9 cellular contexts compared by ENCODE assay signal in the genomic region with DNA sequence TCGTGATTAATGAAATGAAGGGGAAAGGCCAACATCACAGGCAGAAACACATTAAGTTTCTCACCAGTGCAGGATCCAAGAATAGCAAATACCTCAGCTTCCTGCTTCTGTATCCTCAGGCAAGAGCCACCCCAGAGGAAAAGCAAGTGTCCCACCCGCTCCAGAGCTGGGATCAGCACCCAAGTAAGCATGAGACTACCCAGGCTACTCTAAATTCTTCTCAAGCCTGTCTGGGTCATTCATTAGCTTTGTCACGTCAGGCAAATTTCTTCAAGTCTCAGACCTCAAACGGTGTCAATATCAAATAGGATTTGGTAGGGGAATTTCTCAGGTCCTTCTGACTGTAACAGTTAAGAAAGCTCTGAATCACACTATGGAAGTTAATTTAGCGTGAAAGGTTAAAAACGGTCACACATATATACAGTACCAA. TPM values are rescaled to one million over a fixed set of nuclear protein-coding genes. Genes with fewer than 3 reads are reported as not detected.
DNase-seq lines count a peak whose midpoint lies in the region; ATAC-seq and TF ChIP-seq lines count a peak whose summit lies in the region.
"Had no signal": no experiment of that assay in that cellular context is flagged by ENCODE, and none has a peak within 500 bp of the region (broad histone marks: within the 10 kb centered on the region; RNA-seq: fewer than 3 reads in every experiment).

No MANE protein-coding gene starts in this region.

- TF ChIP-seq CTCF in PC-9 (conservative IDR thresholded peaks at IDR 0.05): no peak
- TF ChIP-seq CTCF in right atrium auricular region (IDR thresholded peaks at IDR 0.05): no peak
- TF ChIP-seq CTCF in thyroid gland (IDR thresholded peaks at IDR 0.05): no peak

- peak overlapping the region; percentile 68 for H3K4me2 ChIP-seq in PC-9

- BruUV-seq in PC-9 (replicated peaks; lab: Mats Ljungman, UMichigan): no TSS peak

- H3K9me3 ChIP-seq in PC-9 (ENCODE audit: insufficient read depth, low read depth) (no peaks in the 10 kb centered on the region), right atrium auricular region (no peaks in the 10 kb centered on the region), thyroid gland (no peaks in the 10 kb centered on the region)

- peaks cover 45% of the 10 kb centered on the region for H3K4me1 ChIP-seq in PC-9 (replicated peaks; ENCODE audit: insufficient read depth)
- H3K4me1 ChIP-seq in right atrium auricular region: peaks cover 0 to 31% of the 10 kb centered on the region in 2 donors
- no peaks in the 10 kb centered on the region for H3K4me1 ChIP-seq in thyroid gland

- ATAC-seq in GM21786 (IDR thresholded peaks at IDR 0.05; ENCODE audit: unreplicated experiment) (peak; percentile 69), HG02970 (IDR thresholded peaks at IDR 0.05; ENCODE audit: low FRiP score, unreplicated experiment) (no peak)

- POLR2A ChIA-PET in PC-9 (lab: Charles Lee; ENCODE audit: unreplicated experiment): interaction anchor here (0.5 to 0.6 kb wide), 2 partner anchors 35 to 154 kb away, joined by 4 to 46 read pairs; no protein-coding TSS in a partner anchor

- H3K4me3 ChIP-seq in PC-9: no peak overlapping the region; the same call in 1 of the 2 replicates
- H3K4me3 ChIP-seq in right atrium auricular region: no peak overlapping the region
- H3K4me3 ChIP-seq in thyroid gland (replicated peaks in 1 of 3): no peak overlapping the region

- in situ Hi-C loops in Caki2 (cut with HindIII; ENCODE audit: low pct_unique_long_range_greater_than_20kb, low sequenced_read_pairs): no loop called here

- DNase-seq in Caki2 (ENCODE audit: low read depth) (peak; percentile 99), PC-9 (peak; percentile 59 to 99), right atrium auricular region (ENCODE audit: low spot score) (no peak), thyroid gland (no peak), NCI-H526 (lab: John Stamatoyannopoulos, UW) (no peak)
- DNase-seq in central memory CD4-positive, alpha-beta T cell: no peak
- DNase-seq: NCI-H774 had no signal

- no peak overlapping the region for H2AFZ ChIP-seq in PC-9

- 64 to 65% methylated on average over 6 of the region's 6 CpGs for WGBS in thyroid gland, 2 donors

- H4K20me1 ChIP-seq in PC-9 (ENCODE audit: insufficient read depth): no peaks in the 10 kb centered on the region

- no peaks in the 10 kb centered on the region for H3K27me3 ChIP-seq in PC-9 (ENCODE audit: insufficient read depth, low read depth)
- no peaks in the 10 kb centered on the region for H3K27me3 ChIP-seq in right atrium auricular region
- no peaks in the 10 kb centered on the region for H3K27me3 ChIP-seq in thyroid gland

- H3K36me3 ChIP-seq in PC-9 (ENCODE audit: low read depth) (peaks cover 46% of the 10 kb centered on the region), right atrium auricular region (peaks cover 4% of the 10 kb centered on the region), thyroid gland (no peaks in the 10 kb centered on the region)

- TF ChIP-seq POLR2A in thyroid gland (IDR thresholded peaks at IDR 0.05): no peak

- peaks cover 82% of the 10 kb centered on the region for H3K79me2 ChIP-seq in PC-9 (ENCODE audit: low read depth)

- H3K9me2 ChIP-seq in PC-9 (ENCODE audit: insufficient read depth): no peaks in the 10 kb centered on the region

- intact Hi-C loops in PC-9 (cut with micrococcal nuclease; ENCODE audit: unreplicated experiment) (loop anchor here (2.0 to 5.0 kb wide), 2 partner anchors 36 to 57 kb away; a partner anchor contains a TSS), thyroid gland (cut with DNase I) (no loop called here)

- H3F3A ChIP-seq in PC-9 (ENCODE audit: insufficient read depth, low read depth): peaks cover 48% of the 10 kb centered on the region

- CTCF ChIA-PET in PC-9 (lab: Charles Lee): no interaction called here

- H3K27ac ChIP-seq in PC-9 (peak overlapping the region; percentile 94), right atrium auricular region (peak overlapping the region; percentile 45 to 66), thyroid gland (peak overlapping the region in 1 of 3 donors; percentile 17)

RNA-seq across cellular contexts. Expression of a gene that starts 59.0 kb away (rescaled TPM):
- total RNA-seq in Caki2 (2014; rRNA removed; shearing (Covaris generic); ENCODE audit: low replicate concordance): 38.1 and 62.7 TPM in 2 replicates
- total RNA-seq in PC-9 (2021) (50.8 and 51.7 TPM in 2 replicates), right atrium auricular region (10 to 100 TPM; 26.3 to 38.8 TPM), thyroid gland (10 to 100 TPM; 17.9 to 33.3 (median 21.7) TPM)

Comparison
In these comparisons a context has a peak if more than half of its experiments do, and no peak if none do; other contexts are left out.
1. DNase-seq: peak in Caki2 (single experiment) and PC-9 (2 of 2); none in right atrium auricular region (single experiment), thyroid gland (0 of 2), central memory CD4-positive, alpha-beta T cell (single experiment) and NCI-H526 (0 of 2).